ENCODE assay signal across 13 cellular contexts in genomic region chr10:80154978-80155695, GRCh38. TPM values are rescaled to one million over a fixed set of nuclear protein-coding genes. Genes with fewer than 3 reads are reported as not detected.
DNase-seq lines count a peak whose midpoint lies in the region; ATAC-seq and TF ChIP-seq lines count a peak whose summit lies in the region.
"Had no signal": no experiment of that assay in that cellular context is flagged by ENCODE, and none has a peak within 500 bp of the region (broad histone marks: within the 10 kb centered on the region; RNA-seq: fewer than 3 reads in every experiment).

No MANE protein-coding gene starts in this region.

- H3K9me2 ChIP-seq in SK-N-SH = no peaks in the 10 kb centered on the region

- peak overlapping the region; percentile 43 for H3K9ac ChIP-seq in SK-N-SH

- H3K27ac Mint-ChIP-seq in CD4-positive, alpha-beta memory T cell = peak overlapping the region in 4 of 7 donors; percentile 8 to 83 (median 58)

- POLR2A ChIA-PET in CD4-positive, alpha-beta memory T cell (lab: Charles Lee; ENCODE audit: partially characterized antibody) = no interaction called here
- POLR2A ChIA-PET in SK-N-SH (lab: Yijun Ruan, JAX) = no interaction called here

- no peak overlapping the region for H3K27ac ChIP-seq in CD4-positive, alpha-beta memory T cell (ENCODE audit: low read depth, low read length)
- peak overlapping the region; percentile 85 to 86 for H3K27ac ChIP-seq in SK-N-SH (ENCODE audit: low read depth in 2 of 2, low read length in 1 of 2)
- H3K27ac ChIP-seq in esophagus squamous epithelium = peak overlapping the region; percentile 52 to 92 (median 80)

- H3K4me3 ChIP-seq in CD4-positive, alpha-beta memory T cell (ENCODE audit: low read length in 2 of 2) = no peak overlapping the region
- no peak overlapping the region for H3K4me3 ChIP-seq in SK-N-SH (ENCODE audit: low read depth in 2 of 2, low read length in 1 of 2)
- H3K4me3 ChIP-seq in esophagus squamous epithelium = no peak overlapping the region

- no peak for DNase-seq in CD4-positive, alpha-beta memory T cell
- no peak for DNase-seq in SK-N-SH
- DNase-seq in esophagus squamous epithelium (lab: John Stamatoyannopoulos, UW) = no peak
- DNase-seq in renal cortical epithelial cell (ENCODE audit: low read depth) = peak; percentile 65
- DNase-seq in ACHN = no peak
- no peak for DNase-seq in NCI-H526 treated with DMSO at 0.1 percent for 48 hours (lab: John Stamatoyannopoulos, UW)
- no peak for DNase-seq in Right ventricle myocardium superior
- DNase-seq: dermis blood vessel endothelial cell; naive thymus-derived CD8-positive, alpha-beta T cell; NCI-H1694 treated with DMSO at 0.1 percent for 48 hours; stimulated activated naive CD4-positive, alpha-beta T cell had no signal

- no peak overlapping the region for H2AFZ ChIP-seq in SK-N-SH (ENCODE audit: low read depth)

- peaks cover 0 to 19% (median 6%) of the 10 kb centered on the region in 4 donors for H3K4me1 Mint-ChIP-seq in CD4-positive, alpha-beta memory T cell

- H3K4me1 ChIP-seq in CD4-positive, alpha-beta memory T cell (ENCODE audit: insufficient read depth, low read length) = no peaks in the 10 kb centered on the region
- H3K4me1 ChIP-seq in SK-N-SH (ENCODE audit: control insufficient read depth in 1 of 2, insufficient read depth in 2 of 2, low read depth in 1 of 2, low read length in 1 of 2) (peaks cover 23 to 42% of the 10 kb centered on the region in 2 experiments; a peak in 3 of 4 replicates), esophagus squamous epithelium (peaks cover 15 to 58% (median 47%) of the 10 kb centered on the region in 3 donors)

- H3K79me2 ChIP-seq in SK-N-SH (ENCODE audit: insufficient read depth) = no peaks in the 10 kb centered on the region

- CTCF ChIA-PET in CD4-positive, alpha-beta memory T cell (lab: Charles Lee; ENCODE audit: partially characterized antibody) = no interaction called here
- CTCF ChIA-PET in SK-N-SH (lab: Yijun Ruan, JAX) = interaction anchor here (3.7 kb wide), 1 partner anchor 12 kb away, joined by 24 read pairs; no protein-coding TSS in a partner anchor

- no peaks in the 10 kb centered on the region for H3K27me3 Mint-ChIP-seq in CD4-positive, alpha-beta memory T cell
- H3K27me3 Mint-ChIP-seq: naive thymus-derived CD8-positive, alpha-beta T cell had no signal

- no peak for TF ChIP-seq CTCF in SK-N-SH (IDR thresholded peaks at IDR 0.05)
- TF ChIP-seq CTCF in esophagus squamous epithelium (IDR thresholded peaks at IDR 0.05) = no peak

- in situ Hi-C loops in ACHN (cut with HindIII; ENCODE audit: low pct_ligation_motif_present, low pct_unique_long_range_greater_than_20kb, low sequenced_read_pairs) = no loop called here

- ATAC-seq in HG03571 (IDR thresholded peaks at IDR 0.05; ENCODE audit: unreplicated experiment) = no peak
- ATAC-seq in Right ventricle myocardium superior (ENCODE audit: poor library complexity) = no peak
- ATAC-seq: naive thymus-derived CD8-positive, alpha-beta T cell had no signal

- intact Hi-C loops in CD4-positive, alpha-beta memory T cell (cut with micrococcal nuclease) = no loop called here
- intact Hi-C loops in esophagus squamous epithelium (cut with DNase I) = loop anchor here (5.0 kb wide), 1 partner anchor 62 kb away; no protein-coding TSS in a partner anchor
- intact Hi-C loops in Right ventricle myocardium superior (cut with DNase I) = no loop called here

- 30% methylated on average over 10 of the region's 10 CpGs for WGBS in SK-N-SH (ENCODE audit: low lambda C conversion rate)
- WGBS in esophagus squamous epithelium, 2 donors = 27 to 39% methylated on average over 8 to 9 of the region's 10 CpGs

- H3K4me3 Mint-ChIP-seq in CD4-positive, alpha-beta memory T cell = no peak overlapping the region
- H3K4me3 Mint-ChIP-seq: naive thymus-derived CD8-positive, alpha-beta T cell had no signal

- peaks cover 33% of the 10 kb centered on the region for H3F3A ChIP-seq in SK-N-SH (replicated peaks; ENCODE audit: insufficient read depth)

- no peak for TF ChIP-seq RAD21 in SK-N-SH (IDR thresholded peaks at IDR 0.05; ENCODE audit: low read length)

- peaks cover 0 to 5% of the 10 kb centered on the region in 2 donors for H3K9me3 ChIP-seq in CD4-positive, alpha-beta memory T cell (ENCODE audit: control insufficient read depth in 1 of 2, low read length in 2 of 2)
- H3K9me3 ChIP-seq in SK-N-SH (no peaks in the 10 kb centered on the region), esophagus squamous epithelium (no peaks in the 10 kb centered on the region)

- TF ChIP-seq EP300 in SK-N-SH (IDR thresholded peaks at IDR 0.05; ENCODE audit: borderline replicate concordance in 1 of 2, low read depth in 1 of 2, low read length in 1 of 2) = peak in 1 of 2 experiments; percentile 78; a peak in 1 of 4 replicates

- peak overlapping the region; percentile 61 for H3K4me2 ChIP-seq in SK-N-SH

- peaks cover 80% of the 10 kb centered on the region for H3K36me3 ChIP-seq in CD4-positive, alpha-beta memory T cell (ENCODE audit: insufficient read depth, low read length)
- H3K36me3 ChIP-seq in SK-N-SH (replicated peaks in 1 of 2; ENCODE audit: control insufficient read depth in 1 of 2, insufficient read depth in 2 of 2, low read length in 1 of 2) (peaks cover 14 to 29% of the 10 kb centered on the region in 2 experiments), esophagus squamous epithelium (peaks cover 15 to 100% (median 35%) of the 10 kb centered on the region in 3 donors)

- H3K36me3 Mint-ChIP-seq in CD4-positive, alpha-beta memory T cell = peaks cover 91 to 93% of the 10 kb centered on the region in 2 donors

- TF ChIP-seq POLR2A in esophagus squamous epithelium (IDR thresholded peaks at IDR 0.05) = no peak

- H3K27me3 ChIP-seq in CD4-positive, alpha-beta memory T cell (ENCODE audit: insufficient read depth, low read length) = no peaks in the 10 kb centered on the region
- H3K27me3 ChIP-seq in SK-N-SH (ENCODE audit: insufficient read depth) (no peaks in the 10 kb centered on the region), esophagus squamous epithelium (no peaks in the 10 kb centered on the region)

- H4K20me1 ChIP-seq in SK-N-SH (ENCODE audit: insufficient read depth) = no peaks in the 10 kb centered on the region

- H3K9me3 Mint-ChIP-seq in CD4-positive, alpha-beta memory T cell = peaks cover 0 to 9% (median 2%) of the 10 kb centered on the region in 8 donors

TF ChIP-seq in SK-N-SH, 30 proteins besides CTCF, POLR2A, EP300 and RAD21 (continues in another document):
- TF ChIP-seq IRF3 (IDR thresholded peaks at IDR 0.05; ENCODE audit: low read depth, low read length) = no peak
- no peak for TF ChIP-seq MXI1 (IDR thresholded peaks at IDR 0.05; ENCODE audit: low read depth, low read length)
- TF ChIP-seq SMC3 (IDR thresholded peaks at IDR 0.05; ENCODE audit: low read depth, low read length) = no peak
- no peak for TF ChIP-seq CHD2 (IDR thresholded peaks at IDR 0.05; ENCODE audit: low read length, partially characterized antibody)
- no peak for TF ChIP-seq YY1 (IDR thresholded peaks at IDR 0.05; ENCODE audit: low read depth)
- TF ChIP-seq EZH2phosphoT487 (IDR thresholded peaks at IDR 0.05; ENCODE audit: borderline replicate concordance, low read depth) = no peak
- peak; percentile 70 for TF ChIP-seq NFIC (IDR thresholded peaks at IDR 0.05; ENCODE audit: borderline replicate concordance)
- peak; percentile 38; the same call in 1 of the 2 replicates for TF ChIP-seq FOSL2 (IDR thresholded peaks at IDR 0.05; ENCODE audit: borderline replicate concordance, low read depth)
- no peak for TF ChIP-seq FOXJ3 (CRISPR knock-in tag; IDR thresholded peaks at IDR 0.05)
- no peak for TF ChIP-seq MEF2A (IDR thresholded peaks at IDR 0.05; ENCODE audit: borderline replicate concordance, low read depth)
- peak; percentile 18; the same call in 1 of the 2 replicates for TF ChIP-seq SIN3A (IDR thresholded peaks at IDR 0.05; ENCODE audit: borderline replicate concordance, low read depth, low read length)
- TF ChIP-seq RXRA (IDR thresholded peaks at IDR 0.05; ENCODE audit: borderline replicate concordance, low read depth) = peak; percentile 24; the same call in 1 of the 2 replicates
- TF ChIP-seq PBX3 (IDR thresholded peaks at IDR 0.05) = peak; percentile 65; the same call in 1 of the 2 replicates

RNA-seq across cellular contexts. Expression of gene PLAC9, which starts 22.6 kb away (rescaled TPM):
- total RNA-seq in CD4-positive, alpha-beta memory T cell = not detected
- polyA plus RNA-seq in CD4-positive, alpha-beta memory T cell = under 1 TPM in 1 of 2 donors, not detected in 1; 0.81 TPM
- 0.21 TPM in 1 of 2 replicates, not detected in the other for polyA plus RNA-seq in SK-N-SH (2012; rRNA removed)
- polyA plus RNA-seq in SK-N-SH (2012; cell fraction: cytosol; rRNA removed) = 0.10 and 0.29 TPM in 2 replicates
- 0.14 and 0.62 TPM in 2 replicates for polyA plus RNA-seq in SK-N-SH (2012; cell fraction: nucleus; rRNA removed)
- total RNA-seq in esophagus squamous epithelium (10 to 100 TPM in 1 of 4 donors, 1 to 10 TPM in 3; 2.7 to 22.1 (median 3.0) TPM), renal cortical epithelial cell (not detected in 2 replicates), Right ventricle myocardium superior (29.1 TPM)
- total RNA-seq: naive thymus-derived CD8-positive, alpha-beta T cell; T-helper 2 cell treated with Interferon-gamma antibody and Interleukin-4, amounts not matched to agents 100 ng/mL and 5 ng/mL, for 36 hours had no signal

RNA-seq across cellular contexts. Expression of gene ANXA11, which starts 50.2 kb away (rescaled TPM):
- total RNA-seq in CD4-positive, alpha-beta memory T cell = 100 to 1,000 TPM; 202 to 211 TPM
- 100 to 1,000 TPM; 173 to 342 TPM for polyA plus RNA-seq in CD4-positive, alpha-beta memory T cell
- 50.9 and 53.6 TPM in 2 replicates for polyA plus RNA-seq in SK-N-SH (2012; rRNA removed)
- polyA plus RNA-seq in SK-N-SH (2012; cell fraction: cytosol; rRNA removed) = 42.2 and 48.2 TPM in 2 replicates
- polyA plus RNA-seq in SK-N-SH (2012; cell fraction: nucleus; rRNA removed) = 59.9 and 66.6 TPM in 2 replicates
- total RNA-seq in esophagus squamous epithelium (100 to 1,000 TPM; 131 to 243 (median 163) TPM), renal cortical epithelial cell (70.8 and 102 TPM in 2 replicates), Right ventricle myocardium superior (434 TPM)
